Comparison of ENCODE assay signal across 12 cellular contexts in genomic region chr10:74000892-74001669, GRCh38. TPM values are rescaled to one million over a fixed set of nuclear protein-coding genes. Genes with fewer than 3 reads are reported as not detected.
DNase-seq lines count a peak whose midpoint lies in the region; ATAC-seq and TF ChIP-seq lines count a peak whose summit lies in the region.
"Had no signal": no experiment of that assay in that cellular context is flagged by ENCODE, and none has a peak within 500 bp of the region (broad histone marks: within the 10 kb centered on the region; RNA-seq: fewer than 3 reads in every experiment).

No MANE protein-coding gene starts in this region.

- H4K20me1 ChIP-seq in H9 (ENCODE audit: control insufficient read depth, insufficient read depth, insufficient read length), result peaks cover 2% of the 10 kb centered on the region
- peaks cover 10% of the 10 kb centered on the region for H4K20me1 ChIP-seq in hepatocyte (ENCODE audit: insufficient read depth, poor library complexity, severe bottlenecking)

- CTCF ChIA-PET in activated naive CD4-positive, alpha-beta T cell treated with anti-CD3 and anti-CD28 coated beads, Interleukin-2, amount 10 ng/mL, durations not matched to agents 7 days and 5 days (lab: Charles Lee), result interaction anchor here (0.8 to 1.5 kb wide), 3 partner anchors 11 to 97 kb away, joined by 3 to 4 read pairs (median 3); no protein-coding TSS in a partner anchor

- H3K9me3 ChIP-seq in H9 (ENCODE audit: control insufficient read depth, low read depth, low read length) (no peaks in the 10 kb centered on the region), WERI-Rb-1 (ENCODE audit: severe bottlenecking) (no peaks in the 10 kb centered on the region), hepatocyte (ENCODE audit: low read depth) (no peaks in the 10 kb centered on the region), gastrocnemius medialis (no peaks in the 10 kb centered on the region)

- H3K27ac ChIP-seq in H9 (ENCODE audit: insufficient read length, low read depth, low read length), result no peak overlapping the region
- peak overlapping the region; percentile 61 for H3K27ac ChIP-seq in WERI-Rb-1
- H3K27ac ChIP-seq in hepatocyte, result peak overlapping the region; percentile 96
- H3K27ac ChIP-seq in gastrocnemius medialis, result peak overlapping the region; percentile 86 to 97 (median 92)
- H3K27ac ChIP-seq: SK-N-MC had no signal

- no peak overlapping the region for H3T11ph ChIP-seq in H9 (ENCODE audit: low read length)

- no peak overlapping the region for H4K8ac ChIP-seq in H9 (replicated peaks; ENCODE audit: insufficient read length, low read depth, low read length)

- peaks cover 33 to 40% of the 10 kb centered on the region in 2 experiments for H3K4me1 Mint-ChIP-seq in H9
- H3K4me1 Mint-ChIP-seq in activated naive CD4-positive, alpha-beta T cell treated with anti-CD3 and anti-CD28 coated beads, Interleukin-2, amount 10 ng/mL, durations not matched to agents 7 days and 5 days, result peaks cover 51% of the 10 kb centered on the region

- H3K36me3 ChIP-seq in WERI-Rb-1 (no peaks in the 10 kb centered on the region), hepatocyte (replicated peaks; ENCODE audit: insufficient read depth, low read depth) (no peaks in the 10 kb centered on the region), gastrocnemius medialis (no peaks in the 10 kb centered on the region)

- H2BK15ac ChIP-seq in H9 (ENCODE audit: low read depth, low read length), result no peak overlapping the region

- H3K9ac ChIP-seq in H9 (ENCODE audit: extremely low read depth, insufficient read length, low read length), result peak overlapping the region; percentile 1

- H3K36me3 Mint-ChIP-seq in H9 (ENCODE audit: insufficient read depth in 1 of 3, low read depth in 3 of 3), result peaks cover 34 to 52% (median 49%) of the 10 kb centered on the region in 3 experiments
- H3K36me3 Mint-ChIP-seq in activated naive CD4-positive, alpha-beta T cell treated with anti-CD3 and anti-CD28 coated beads, Interleukin-2, amount 10 ng/mL, durations not matched to agents 7 days and 5 days, result peaks cover 23% of the 10 kb centered on the region

- H3K9me2 ChIP-seq in hepatocyte (replicated peaks; ENCODE audit: insufficient read depth), result no peaks in the 10 kb centered on the region

- H3K27me3 ChIP-seq in H9 (ENCODE audit: insufficient read depth, low read length) (no peaks in the 10 kb centered on the region), WERI-Rb-1 (ENCODE audit: insufficient read depth, low read depth, severe bottlenecking) (no peaks in the 10 kb centered on the region), hepatocyte (no peaks in the 10 kb centered on the region), gastrocnemius medialis (no peaks in the 10 kb centered on the region)

- H3K4me1 ChIP-seq in H9 (ENCODE audit: insufficient read depth, low read length) (peaks cover 4% of the 10 kb centered on the region; the same call in 1 of the 2 replicates), hepatocyte (ENCODE audit: insufficient read depth) (peaks cover 25% of the 10 kb centered on the region), gastrocnemius medialis (peaks cover 51 to 52% of the 10 kb centered on the region in 2 donors)

- intact Hi-C loops in gastrocnemius medialis (cut with DNase I; ENCODE audit: low total_unique reads), result no loop called here

- in situ Hi-C loops in gastrocnemius medialis (cut with MboI; ENCODE audit: low sequenced_read_pairs in 4 of 4), result no loop called here

- H3K4me2 ChIP-seq in H9 (ENCODE audit: insufficient read depth, insufficient read length, low read length) (peak overlapping the region; percentile 56), hepatocyte (peak overlapping the region; percentile 74)

- DNase-seq in H9, result no peak
- peak; percentile 30 for DNase-seq in WERI-Rb-1
- DNase-seq in hepatocyte (ENCODE audit: low spot score), result no peak
- no peak for DNase-seq in gastrocnemius medialis
- DNase-seq in D341Med (ENCODE audit: low spot score), result no peak
- no peak for DNase-seq in A172 (ENCODE audit: low spot score)
- DNase-seq in activated CD8-positive, alpha-beta memory T cell treated with anti-CD3 and anti-CD28 coated beads for 24 hours, result no peak
- DNase-seq in activated naive CD4-positive, alpha-beta T cell treated with anti-CD3 and anti-CD28 coated beads, Interleukin-2, amount 10 ng/mL, durations not matched to agents 7 days and 5 days, result no peak
- DNase-seq: activated T-cell treated with anti-CD3 and anti-CD28 coated beads, Interleukin-2, amount 50 U/mL, for 24 hours; erythroblast; nucleus accumbens had no signal

- no peak overlapping the region for H2BK5ac ChIP-seq in H9 (ENCODE audit: insufficient read length, low read length)

- peaks cover 0 to 3% of the 10 kb centered on the region in 2 experiments; a peak in 1 of 5 replicates for H3K9me3 Mint-ChIP-seq in H9
- H3K9me3 Mint-ChIP-seq in activated naive CD4-positive, alpha-beta T cell treated with anti-CD3 and anti-CD28 coated beads, Interleukin-2, amount 10 ng/mL, durations not matched to agents 7 days and 5 days, result no peaks in the 10 kb centered on the region
- H3K9me3 Mint-ChIP-seq: activated T-cell treated with anti-CD3 and anti-CD28 coated beads, Interleukin-2, amount 50 U/mL, for 24 hours had no signal

- H2BK12ac ChIP-seq in H9 (ENCODE audit: insufficient read length, low read depth, low read length), result no peak overlapping the region

- no peak overlapping the region for H3K4ac ChIP-seq in H9 (ENCODE audit: low read depth, low read length)

- H3K14ac ChIP-seq in H9 (ENCODE audit: insufficient read depth, low read length), result no peak overlapping the region

- no peak overlapping the region for H2AK5ac ChIP-seq in H9 (ENCODE audit: insufficient read length, low read length)

- H2AFZ ChIP-seq in H9 (ENCODE audit: low read length) (no peak overlapping the region), hepatocyte (no peak overlapping the region)

- H3K18ac ChIP-seq in H9 (ENCODE audit: insufficient read length, low read depth, low read length), result no peak overlapping the region

- H3K79me2 ChIP-seq in H9 (ENCODE audit: insufficient read depth, low read length) (peaks cover 58% of the 10 kb centered on the region), hepatocyte (peaks cover 74% of the 10 kb centered on the region)

- no peak overlapping the region for H3K4me3 ChIP-seq in WERI-Rb-1 (ENCODE audit: low read depth, low read length)
- H3K4me3 ChIP-seq in hepatocyte, result no peak overlapping the region
- peak overlapping the region; percentile 77 to 88 (median 86) for H3K4me3 ChIP-seq in gastrocnemius medialis
- H3K4me3 ChIP-seq: SK-N-MC had no signal

- H3K27ac Mint-ChIP-seq in H9, result peak overlapping the region; percentile 6 to 51 (median 47); a peak in 4 of 7 replicates
- H3K27ac Mint-ChIP-seq in activated naive CD4-positive, alpha-beta T cell treated with anti-CD3 and anti-CD28 coated beads, Interleukin-2, amount 10 ng/mL, durations not matched to agents 7 days and 5 days, result no peak overlapping the region
- H3K27ac Mint-ChIP-seq: activated T-cell treated with anti-CD3 and anti-CD28 coated beads, Interleukin-2, amount 50 U/mL, for 24 hours had no signal

- no peak overlapping the region for H2BK20ac ChIP-seq in H9 (ENCODE audit: low read depth, low read length, poor library complexity, severe bottlenecking)

- no peak overlapping the region for H2BK120ac ChIP-seq in H9 (ENCODE audit: low read depth, low read length, poor library complexity, severe bottlenecking)

- peaks cover 11% of the 10 kb centered on the region for H3K23me2 ChIP-seq in H9 (ENCODE audit: insufficient read length, low read depth, low read length, poor library complexity, severe bottlenecking)

- no peak overlapping the region for H4K5ac ChIP-seq in H9 (ENCODE audit: insufficient read length, low read depth, low read length)

- TF ChIP-seq CTCF in H9 (conservative IDR thresholded peaks at IDR 0.05) (no peak), WERI-Rb-1 (IDR thresholded peaks at IDR 0.05; ENCODE audit: low read depth, low read length) (no peak), hepatocyte (IDR thresholded peaks at IDR 0.05; ENCODE audit: poor library complexity) (no peak), gastrocnemius medialis (IDR thresholded peaks at IDR 0.05 in 4 of 5, conservative IDR thresholded peaks at IDR 0.05 in 1 of 5) (no peak)

- no peak overlapping the region for H3K23ac ChIP-seq in H9 (ENCODE audit: insufficient read length, low read depth, low read length)

- H3K79me1 ChIP-seq in H9 (ENCODE audit: insufficient read depth, low read depth, low read length, poor library complexity, severe bottlenecking), result no peaks in the 10 kb centered on the region

- H4K91ac ChIP-seq in H9 (ENCODE audit: insufficient read length, low read depth, low read length), result no peak overlapping the region

- no peaks in the 10 kb centered on the region; the same call in 1 of the 2 replicates for H3K27me3 Mint-ChIP-seq in H9 (ENCODE audit: low read depth)
- no peaks in the 10 kb centered on the region for H3K27me3 Mint-ChIP-seq in activated naive CD4-positive, alpha-beta T cell treated with anti-CD3 and anti-CD28 coated beads, Interleukin-2, amount 10 ng/mL, durations not matched to agents 7 days and 5 days
- H3K27me3 Mint-ChIP-seq: activated T-cell treated with anti-CD3 and anti-CD28 coated beads, Interleukin-2, amount 50 U/mL, for 24 hours had no signal

- ATAC-seq in gastrocnemius medialis, result no peak

- whole genome bisulfite sequencing in H9 (ENCODE audit: extremely low coverage, insufficient read length, low lambda C conversion rate), result 100% methylated on average over 2 of the region's 7 CpGs
- 86% methylated on average over 7 of the region's 7 CpGs for WGBS in hepatocyte (ENCODE audit: low lambda C conversion rate, missing lambda C conversion rate)

- H3K4me3 Mint-ChIP-seq in H9, result peak overlapping the region; percentile 95 to 96
- no peak overlapping the region for H3K4me3 Mint-ChIP-seq in activated naive CD4-positive, alpha-beta T cell treated with anti-CD3 and anti-CD28 coated beads, Interleukin-2, amount 10 ng/mL, durations not matched to agents 7 days and 5 days
- H3K4me3 Mint-ChIP-seq: activated T-cell treated with anti-CD3 and anti-CD28 coated beads, Interleukin-2, amount 50 U/mL, for 24 hours had no signal

- TF ChIP-seq POLR2A in gastrocnemius medialis (IDR thresholded peaks at IDR 0.05), result no peak

- H3K56ac ChIP-seq in H9 (ENCODE audit: insufficient read length, low read depth, low read length), result no peak overlapping the region

RNA-seq across cellular contexts. Expression of gene VCL, which starts 3.2 kb away (rescaled TPM):
- 291 and 296 TPM in 2 replicates for total RNA-seq in H9 (2021)
- 77.3 and 93.4 TPM in 2 replicates for total RNA-seq in hepatocyte
- 60.8 and 64.0 TPM in 2 replicates for polyA plus RNA-seq in hepatocyte
- total RNA-seq in gastrocnemius medialis, result 100 to 1,000 TPM; 129 to 299 (median 210) TPM
- total RNA-seq in A172 (2014; rRNA removed; shearing (Covaris generic)), result 142 and 146 TPM in 2 replicates

Comparison
In these comparisons a context has a peak if more than half of its experiments do, and no peak if none do; other contexts are left out.
1. H3K4me3 ChIP-seq: peak in gastrocnemius medialis (4 of 4); none in WERI-Rb-1 (single experiment) and hepatocyte (single experiment).